ENCODE assay signal across 19 cellular contexts in the genomic region with DNA sequence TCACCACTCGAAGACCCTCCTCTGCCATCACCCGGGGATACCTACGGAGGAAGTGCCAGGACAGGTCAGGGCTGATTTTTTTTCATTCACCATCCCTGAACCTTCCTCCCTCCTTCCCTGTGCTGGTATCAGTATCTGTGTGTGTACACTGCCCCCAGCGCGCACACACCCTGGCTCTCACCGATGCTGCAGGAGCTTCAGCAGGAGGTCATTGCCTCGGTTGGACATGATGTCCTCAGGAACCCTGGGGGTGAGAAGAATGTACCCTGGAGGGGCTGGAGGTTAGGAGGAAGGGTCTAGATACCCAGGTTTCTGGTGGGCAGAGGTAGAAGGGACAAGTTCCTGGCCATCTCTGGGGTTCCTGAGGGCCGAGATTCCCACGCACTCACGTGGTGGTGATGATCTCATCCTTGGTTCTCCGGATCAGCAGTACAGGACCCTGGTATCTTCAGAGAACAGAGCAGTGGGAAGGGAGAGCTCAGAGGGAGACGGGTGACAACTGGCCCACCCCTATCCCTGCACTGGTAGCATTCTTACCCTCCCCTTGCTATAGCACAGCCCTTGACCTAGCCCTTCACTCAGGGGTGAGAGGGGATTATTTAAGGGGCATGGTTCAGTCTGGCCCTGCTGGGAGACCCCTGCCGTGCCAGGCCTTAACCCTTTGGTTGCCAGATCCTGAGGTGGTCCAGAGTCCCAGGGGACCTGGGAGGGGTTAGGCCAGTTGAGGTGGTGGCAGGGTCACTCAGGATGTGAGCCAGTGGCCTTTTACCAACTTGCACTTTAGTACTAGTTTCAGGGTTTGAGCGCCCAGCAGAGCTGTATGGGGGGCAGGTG. TPM values are rescaled to one million over a fixed set of nuclear protein-coding genes. Genes with fewer than 3 reads are reported as not detected.
DNase-seq lines count a peak whose midpoint lies in the region; ATAC-seq and TF ChIP-seq lines count a peak whose summit lies in the region.
"Had no signal": no experiment of that assay in that cellular context is flagged by ENCODE, and none has a peak within 500 bp of the region (broad histone marks: within the 10 kb centered on the region; RNA-seq: fewer than 3 reads in every experiment).

No MANE protein-coding gene starts in this region.

- H3K27me3 Mint-ChIP-seq in activated naive CD8-positive, alpha-beta T cell: no peaks in the 10 kb centered on the region
- H3K27me3 Mint-ChIP-seq in activated naive CD8-positive, alpha-beta T cell treated with anti-CD3 and anti-CD28 coated beads for 36 hours: no peaks in the 10 kb centered on the region
- no peaks in the 10 kb centered on the region for H3K27me3 Mint-ChIP-seq in natural killer cell treated with Interleukin-12 subunit alpha and Interleukin-12 subunit beta and Interleukin-15 and Interleukin-18, amount 100 ng/mL, for 72 hours
- no peaks in the 10 kb centered on the region for H3K27me3 Mint-ChIP-seq in activated T-helper 1 cell treated with anti-CD3 and anti-CD28 coated beads, Interleukin-12 subunit alpha, Interleukin-12 subunit beta, Interleukin-2, Interleukin-4 antibody, amounts not matched to agents 30 ng/mL and 10 ng/mL and 1 ng/mL, durations not matched to agents 14 hours and 24 hours and 36 hours (ENCODE audit: insufficient read depth)

- no peak for TF ChIP-seq CTCF in RWPE1 (conservative IDR thresholded peaks at IDR 0.05; ENCODE audit: low read depth)

- H3K27ac ChIP-seq in RWPE1 (peak overlapping the region; percentile 5), substantia nigra (ENCODE audit: low read depth, low read length, poor library complexity, severe bottlenecking) (peak overlapping the region; percentile 20)
- H3K27ac ChIP-seq: A549; BLaER1 treated with 17β-estradiol and CSF1 and Interleukin-3, amounts not matched to agents 10 nM and 100 nM had no signal

- DNase-seq in activated naive CD8-positive, alpha-beta T cell treated with anti-CD3 and anti-CD28 coated beads for 36 hours: no peak
- DNase-seq in RWPE1 (ENCODE audit: low spot score) (no peak), substantia nigra (lab: John Stamatoyannopoulos, UW) (peak in 1 of 49 donors; percentile 18), nucleus accumbens (lab: John Stamatoyannopoulos, UW) (no peak), mucosa of gallbladder (ENCODE audit: low spot score) (no peak)
- peak; percentile 37 for DNase-seq in natural killer cell treated with Interleukin-12 subunit alpha and Interleukin-12 subunit beta and Interleukin-15 and Interleukin-18, amount 100 ng/mL, for 72 hours (ENCODE audit: low spot score)
- no peak for DNase-seq in activated T-helper 1 cell treated with anti-CD3 and anti-CD28 coated beads, Interleukin-12 subunit alpha, Interleukin-12 subunit beta, Interleukin-2, Interleukin-4 antibody, amounts not matched to agents 30 ng/mL and 10 ng/mL and 1 ng/mL, durations not matched to agents 14 hours and 24 hours and 36 hours (ENCODE audit: low spot score)
- DNase-seq: COR-L47; DMS153; Karpas-422; NCI-H187 treated with DMSO at 0.1 percent for 48 hours; NK-92 treated with Interleukin-12 subunit alpha and Interleukin-12 subunit beta, amount 100 ng/mL, for 24 hours; SIG-M5 had no signal

- no peaks in the 10 kb centered on the region for H3K4me1 Mint-ChIP-seq in activated naive CD8-positive, alpha-beta T cell (ENCODE audit: low read depth)
- peaks cover 2% of the 10 kb centered on the region for H3K4me1 Mint-ChIP-seq in activated naive CD8-positive, alpha-beta T cell treated with anti-CD3 and anti-CD28 coated beads for 36 hours
- H3K4me1 Mint-ChIP-seq in natural killer cell treated with Interleukin-12 subunit alpha and Interleukin-12 subunit beta and Interleukin-15 and Interleukin-18, amount 100 ng/mL, for 72 hours (ENCODE audit: low read depth in 2 of 2): peaks cover 0 to 8% of the 10 kb centered on the region in 2 donors
- H3K4me1 Mint-ChIP-seq in activated T-helper 1 cell treated with anti-CD3 and anti-CD28 coated beads, Interleukin-12 subunit alpha, Interleukin-12 subunit beta, Interleukin-2, Interleukin-4 antibody, amounts not matched to agents 30 ng/mL and 10 ng/mL and 1 ng/mL, durations not matched to agents 14 hours and 24 hours and 36 hours (ENCODE audit: low read depth): peaks cover 10% of the 10 kb centered on the region

- POLR2A ChIA-PET in RWPE1 (lab: Yijun Ruan, JAX; ENCODE audit: low non-redundant PET): interaction anchor here (0.6 kb wide), 1 partner anchor 292 kb away, joined by 5 read pairs; no protein-coding TSS in a partner anchor

- intact Hi-C loops in activated T-helper 1 cell treated with anti-CD3 and anti-CD28 coated beads, Interleukin-12 subunit alpha, Interleukin-12 subunit beta, Interleukin-2, Interleukin-4 antibody, amounts not matched to agents 30 ng/mL and 10 ng/mL and 1 ng/mL, durations not matched to agents 14 hours and 24 hours and 36 hours (cut with micrococcal nuclease): no loop called here

- CTCF ChIA-PET in RWPE1 (lab: Yijun Ruan, JAX): no interaction called here

- no peak overlapping the region for H3K4me3 Mint-ChIP-seq in activated naive CD8-positive, alpha-beta T cell
- H3K4me3 Mint-ChIP-seq in activated naive CD8-positive, alpha-beta T cell treated with anti-CD3 and anti-CD28 coated beads for 36 hours: no peak overlapping the region
- H3K4me3 Mint-ChIP-seq in natural killer cell treated with Interleukin-12 subunit alpha and Interleukin-12 subunit beta and Interleukin-15 and Interleukin-18, amount 100 ng/mL, for 72 hours: no peak overlapping the region
- H3K4me3 Mint-ChIP-seq in activated T-helper 1 cell treated with anti-CD3 and anti-CD28 coated beads, Interleukin-12 subunit alpha, Interleukin-12 subunit beta, Interleukin-2, Interleukin-4 antibody, amounts not matched to agents 30 ng/mL and 10 ng/mL and 1 ng/mL, durations not matched to agents 14 hours and 24 hours and 36 hours: no peak overlapping the region

- H3K9me3 Mint-ChIP-seq in activated naive CD8-positive, alpha-beta T cell (ENCODE audit: low read depth): no peaks in the 10 kb centered on the region
- H3K9me3 Mint-ChIP-seq in activated naive CD8-positive, alpha-beta T cell treated with anti-CD3 and anti-CD28 coated beads for 36 hours: no peaks in the 10 kb centered on the region
- no peaks in the 10 kb centered on the region for H3K9me3 Mint-ChIP-seq in natural killer cell treated with Interleukin-12 subunit alpha and Interleukin-12 subunit beta and Interleukin-15 and Interleukin-18, amount 100 ng/mL, for 72 hours
- no peaks in the 10 kb centered on the region for H3K9me3 Mint-ChIP-seq in activated T-helper 1 cell treated with anti-CD3 and anti-CD28 coated beads, Interleukin-12 subunit alpha, Interleukin-12 subunit beta, Interleukin-2, Interleukin-4 antibody, amounts not matched to agents 30 ng/mL and 10 ng/mL and 1 ng/mL, durations not matched to agents 14 hours and 24 hours and 36 hours

- ATAC-seq in natural killer cell treated with Interleukin-12 subunit alpha and Interleukin-12 subunit beta and Interleukin-15 and Interleukin-18, amount 100 ng/mL, for 72 hours: no peak
- ATAC-seq: A549 had no signal

- peak overlapping the region; percentile 16 for H3K27ac Mint-ChIP-seq in activated naive CD8-positive, alpha-beta T cell
- H3K27ac Mint-ChIP-seq in activated naive CD8-positive, alpha-beta T cell treated with anti-CD3 and anti-CD28 coated beads for 36 hours: no peak overlapping the region
- H3K27ac Mint-ChIP-seq in natural killer cell treated with Interleukin-12 subunit alpha and Interleukin-12 subunit beta and Interleukin-15 and Interleukin-18, amount 100 ng/mL, for 72 hours: no peak overlapping the region
- no peak overlapping the region for H3K27ac Mint-ChIP-seq in activated T-helper 1 cell treated with anti-CD3 and anti-CD28 coated beads, Interleukin-12 subunit alpha, Interleukin-12 subunit beta, Interleukin-2, Interleukin-4 antibody, amounts not matched to agents 30 ng/mL and 10 ng/mL and 1 ng/mL, durations not matched to agents 14 hours and 24 hours and 36 hours

- no peaks in the 10 kb centered on the region for H3K36me3 Mint-ChIP-seq in activated naive CD8-positive, alpha-beta T cell
- peaks cover 8% of the 10 kb centered on the region for H3K36me3 Mint-ChIP-seq in activated naive CD8-positive, alpha-beta T cell treated with anti-CD3 and anti-CD28 coated beads for 36 hours
- peaks cover 5% of the 10 kb centered on the region for H3K36me3 Mint-ChIP-seq in natural killer cell treated with Interleukin-12 subunit alpha and Interleukin-12 subunit beta and Interleukin-15 and Interleukin-18, amount 100 ng/mL, for 72 hours
- H3K36me3 Mint-ChIP-seq in activated T-helper 1 cell treated with anti-CD3 and anti-CD28 coated beads, Interleukin-12 subunit alpha, Interleukin-12 subunit beta, Interleukin-2, Interleukin-4 antibody, amounts not matched to agents 30 ng/mL and 10 ng/mL and 1 ng/mL, durations not matched to agents 14 hours and 24 hours and 36 hours (ENCODE audit: low read depth): peaks cover 34% of the 10 kb centered on the region

RNA-seq across cellular contexts. Expression of a gene that starts 7.2 kb away (rescaled TPM):
- 1 to 10 TPM; 2.3 to 2.4 TPM for total RNA-seq in activated naive CD8-positive, alpha-beta T cell treated with anti-CD3 and anti-CD28 coated beads for 36 hours
- total RNA-seq in natural killer cell treated with Interleukin-12 subunit alpha and Interleukin-12 subunit beta and Interleukin-15 and Interleukin-18, amount 100 ng/mL, for 72 hours: 1 to 10 TPM; 5.4 to 8.8 TPM
- total RNA-seq in mucosa of gallbladder: 5.2 TPM
- total RNA-seq in activated T-helper 1 cell treated with anti-CD3 and anti-CD28 coated beads, Interleukin-12 subunit alpha, Interleukin-12 subunit beta, Interleukin-2, Interleukin-4 antibody, amounts not matched to agents 30 ng/mL and 10 ng/mL and 1 ng/mL, durations not matched to agents 14 hours and 24 hours and 36 hours: 4.7 and 4.9 TPM in 2 replicates
- total RNA-seq: H4 had no signal

RNA-seq across cellular contexts. Expression of a gene that starts 15.0 kb away (rescaled TPM):
- 10 to 100 TPM; 33.3 to 35.8 TPM for total RNA-seq in activated naive CD8-positive, alpha-beta T cell treated with anti-CD3 and anti-CD28 coated beads for 36 hours
- 10 to 100 TPM; 60.6 to 77.5 TPM for total RNA-seq in natural killer cell treated with Interleukin-12 subunit alpha and Interleukin-12 subunit beta and Interleukin-15 and Interleukin-18, amount 100 ng/mL, for 72 hours
- 103 TPM for total RNA-seq in mucosa of gallbladder
- 45.7 and 46.5 TPM in 2 replicates for total RNA-seq in activated T-helper 1 cell treated with anti-CD3 and anti-CD28 coated beads, Interleukin-12 subunit alpha, Interleukin-12 subunit beta, Interleukin-2, Interleukin-4 antibody, amounts not matched to agents 30 ng/mL and 10 ng/mL and 1 ng/mL, durations not matched to agents 14 hours and 24 hours and 36 hours

RNA-seq across cellular contexts. Expression of a gene that starts 18.3 kb away (rescaled TPM):
- total RNA-seq in activated naive CD8-positive, alpha-beta T cell treated with anti-CD3 and anti-CD28 coated beads for 36 hours: 10 to 100 TPM; 17.6 to 21.4 TPM
- total RNA-seq in natural killer cell treated with Interleukin-12 subunit alpha and Interleukin-12 subunit beta and Interleukin-15 and Interleukin-18, amount 100 ng/mL, for 72 hours: 10 to 100 TPM; 24.0 to 37.9 TPM
- 8.1 TPM for total RNA-seq in mucosa of gallbladder
- 29.5 and 35.1 TPM in 2 replicates for total RNA-seq in activated T-helper 1 cell treated with anti-CD3 and anti-CD28 coated beads, Interleukin-12 subunit alpha, Interleukin-12 subunit beta, Interleukin-2, Interleukin-4 antibody, amounts not matched to agents 30 ng/mL and 10 ng/mL and 1 ng/mL, durations not matched to agents 14 hours and 24 hours and 36 hours
- total RNA-seq: H4 had no signal

RNA-seq across cellular contexts. Expression of a gene that starts 18.6 kb away (rescaled TPM):
- total RNA-seq in activated naive CD8-positive, alpha-beta T cell treated with anti-CD3 and anti-CD28 coated beads for 36 hours: not detected
- total RNA-seq in natural killer cell treated with Interleukin-12 subunit alpha and Interleukin-12 subunit beta and Interleukin-15 and Interleukin-18, amount 100 ng/mL, for 72 hours: not detected
- not detected for total RNA-seq in mucosa of gallbladder
- total RNA-seq in activated T-helper 1 cell treated with anti-CD3 and anti-CD28 coated beads, Interleukin-12 subunit alpha, Interleukin-12 subunit beta, Interleukin-2, Interleukin-4 antibody, amounts not matched to agents 30 ng/mL and 10 ng/mL and 1 ng/mL, durations not matched to agents 14 hours and 24 hours and 36 hours: not detected in 2 replicates
- total RNA-seq: H4, OCI-LY7, RPMI7951 had no signal

RNA-seq across cellular contexts. Expression of a gene that starts 22.2 kb away (rescaled TPM):
- total RNA-seq in activated naive CD8-positive, alpha-beta T cell treated with anti-CD3 and anti-CD28 coated beads for 36 hours: 100 to 1,000 TPM; 297 to 307 TPM
- total RNA-seq in natural killer cell treated with Interleukin-12 subunit alpha and Interleukin-12 subunit beta and Interleukin-15 and Interleukin-18, amount 100 ng/mL, for 72 hours: 100 to 1,000 TPM; 205 to 247 TPM
- 108 TPM for total RNA-seq in mucosa of gallbladder
- total RNA-seq in activated T-helper 1 cell treated with anti-CD3 and anti-CD28 coated beads, Interleukin-12 subunit alpha, Interleukin-12 subunit beta, Interleukin-2, Interleukin-4 antibody, amounts not matched to agents 30 ng/mL and 10 ng/mL and 1 ng/mL, durations not matched to agents 14 hours and 24 hours and 36 hours: 302 and 308 TPM in 2 replicates
